Comparison of ENCODE assay signal across 1 cellular context in the genomic region with DNA sequence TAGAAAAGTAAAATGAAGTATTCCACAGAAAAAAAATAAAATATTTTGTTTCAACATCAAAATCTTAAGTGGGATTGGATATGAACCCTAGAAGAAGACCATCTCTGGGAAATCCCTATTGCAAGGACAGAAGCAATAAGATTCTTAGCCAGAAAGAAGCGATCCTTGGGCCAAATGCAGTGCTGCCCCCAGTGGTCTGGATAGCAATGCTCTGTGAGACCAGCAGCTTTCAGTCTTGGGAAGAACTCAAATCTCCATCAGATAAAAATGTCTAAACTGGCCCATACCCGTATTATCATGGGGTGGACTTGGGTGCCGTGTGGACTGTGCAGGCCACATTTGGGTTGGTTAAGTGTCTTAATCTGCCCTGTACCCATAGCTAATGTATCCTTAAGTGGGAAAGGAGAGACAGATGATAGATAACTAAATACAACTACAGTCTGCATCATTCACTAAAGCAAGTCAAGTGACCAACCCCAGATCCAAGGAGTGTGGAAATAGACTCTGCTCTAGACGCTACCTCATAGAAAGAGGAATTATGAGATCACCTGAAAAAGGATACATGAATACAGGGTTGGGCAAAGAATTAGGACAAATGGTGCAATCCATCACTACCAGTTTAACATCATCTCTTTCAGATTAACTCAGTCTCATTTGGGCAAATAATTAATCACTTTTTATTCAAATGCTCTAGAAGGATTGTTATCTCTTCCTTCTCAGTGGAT.
TF ChIP-seq lines count a peak whose summit lies in the region.

No MANE protein-coding gene starts in this region.

TF ChIP-seq in HCT116, 20 proteins besides CTCF, POLR2A, EP300 and RAD21 (continued from another document):
- TF ChIP-seq TCF7L2 (IDR thresholded peaks at IDR 0.05; ENCODE audit: borderline replicate concordance, extremely low read depth, insufficient read depth, insufficient read length), result no peak
- TF ChIP-seq, protein P1, sequence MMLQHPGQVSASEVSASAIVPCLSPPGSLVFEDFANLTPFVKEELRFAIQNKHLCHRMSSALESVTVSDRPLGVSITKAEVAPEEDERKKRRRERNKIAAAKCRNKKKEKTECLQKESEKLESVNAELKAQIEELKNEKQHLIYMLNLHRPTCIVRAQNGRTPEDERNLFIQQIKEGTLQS (IDR thresholded peaks at IDR 0.05), result no peak
- no peak for TF ChIP-seq SIN3A (IDR thresholded peaks at IDR 0.05; ENCODE audit: low read depth)
- no peak for TF ChIP-seq CBX3 (IDR thresholded peaks at IDR 0.05; ENCODE audit: low read depth)
- no peak for TF ChIP-seq ELF1 (IDR thresholded peaks at IDR 0.05; ENCODE audit: borderline replicate concordance, low read depth)
- no peak for TF ChIP-seq ZFX (IDR thresholded peaks at IDR 0.05)
- no peak for TF ChIP-seq SP1 (IDR thresholded peaks at IDR 0.05; ENCODE audit: low read depth)
- TF ChIP-seq EGR1 (IDR thresholded peaks at IDR 0.05; ENCODE audit: low read depth), result no peak
- no peak for TF ChIP-seq CEBPB (IDR thresholded peaks at IDR 0.05; ENCODE audit: low read depth)
- no peak for TF ChIP-seq FOSL1 (IDR thresholded peaks at IDR 0.05; ENCODE audit: low read depth)
